26 cellular contexts compared by ENCODE assay signal in the genomic region with DNA sequence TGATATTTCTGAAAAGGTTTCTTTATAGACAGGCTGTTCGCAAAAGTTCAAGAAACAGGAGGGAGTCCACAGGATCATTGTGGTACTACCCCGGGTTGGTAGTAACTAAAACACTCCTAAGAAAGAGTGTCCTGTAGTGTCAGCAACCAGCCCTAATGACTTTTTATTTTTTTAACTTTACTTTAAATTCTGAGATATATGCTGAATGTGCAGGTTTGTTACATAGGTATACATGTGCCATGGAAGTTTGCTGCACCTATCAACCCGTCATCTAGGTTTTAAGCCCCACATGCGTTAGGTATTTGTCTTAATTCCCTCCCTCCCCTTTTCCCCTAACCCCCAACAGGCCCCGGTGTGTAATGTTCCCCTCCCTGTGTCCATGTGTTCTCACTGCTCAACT.
"Had no signal": no experiment of that assay in that cellular context is flagged by ENCODE, and none has a peak within 500 bp of the region (broad histone marks: within the 10 kb centered on the region; RNA-seq: fewer than 3 reads in every experiment).

No MANE protein-coding gene starts in this region.

- H2AFZ ChIP-seq: parathyroid adenoma had no signal

- H3K9ac ChIP-seq: parathyroid adenoma had no signal

- H3K79me2 ChIP-seq: parathyroid adenoma had no signal

- ATAC-seq: naive thymus-derived CD4-positive, alpha-beta T cell; natural killer cell; psoas muscle; right cardiac atrium; sciatic nerve; stimulated activated effector memory CD8-positive, alpha-beta T cell treated with anti-CD3 and anti-CD28 coated beads, Interleukin-12 subunit alpha, Interleukin-12 subunit beta, amount 100 ng/mL, for 72 hours; stimulated activated naive B cell treated with anti-CD40 and anti-IgM and Interleukin-4, amounts not matched to agents 10 μg/mL and 1 μg/mL and 100 μg/mL, for 72 hours had no signal

- H3K27ac ChIP-seq: neutrophil, ovary, parathyroid adenoma, psoas muscle, skin epidermis, stomach, thoracic aorta, thyroid gland, tibial nerve, upper lobe of left lung, vagina had no signal

- H3K9me3 ChIP-seq: neutrophil, ovary, psoas muscle, stomach, thoracic aorta, thyroid gland, tibial nerve, upper lobe of left lung, vagina had no signal

- FAIRE-seq: urothelium cell line had no signal

- DNase-seq: naive thymus-derived CD4-positive, alpha-beta T cell; natural killer cell; nucleus accumbens; ovary; posterior cingulate gyrus; psoas muscle; right cardiac atrium; stimulated activated CD4-positive, alpha-beta T cell treated with anti-CD3 and anti-CD28 coated beads, Interleukin-15, amount 100 ng/mL, for 24 hours; stimulated activated CD4-positive, alpha-beta T cell treated with anti-CD3 and anti-CD28 coated beads, Interleukin-2, amount 100 ng/mL, for 24 hours; stimulated activated CD4-positive, alpha-beta T cell treated with anti-CD3 and anti-CD28 coated beads, Interleukin-2, amount 100 ng/mL, for 48 hours; stimulated activated CD4-positive, alpha-beta T cell treated with anti-CD3 and anti-CD28 coated beads, Interleukin-4, amount 100 ng/mL, for 24 hours; stimulated activated naive B cell treated with anti-CD40 and anti-IgM and Interleukin-4, amounts not matched to agents 10 μg/mL and 1 μg/mL and 100 μg/mL, for 72 hours; stimulated activated naive CD4-positive, alpha-beta T cell treated with Interleukin-2 at 50 U/mL for 16 hours; stomach; thyroid gland; trophoblast cell; upper lobe of left lung had no signal

- H3K4me1 ChIP-seq: parathyroid adenoma, psoas muscle, thyroid gland, upper lobe of left lung, vagina had no signal

- H3K36me3 ChIP-seq: neutrophil, ovary, stomach, thoracic aorta, thyroid gland, tibial nerve, upper lobe of left lung, vagina had no signal

- H3K27me3 ChIP-seq: neutrophil, ovary, stomach, thyroid gland, tibial nerve, upper lobe of left lung, vagina had no signal

- H3K4me3 ChIP-seq: ovary, psoas muscle, skin epidermis, stomach, thoracic aorta, thyroid gland, tibial nerve, upper lobe of left lung, vagina had no signal
